In genomic region chr7:91565499-91566331, GRCh38 we compare ENCODE assay signal across 1 cellular context.
TF ChIP-seq lines count a peak whose summit lies in the region.

No MANE protein-coding gene starts in this region.

TF ChIP-seq in HepG2, 621 proteins besides CTCF, POLR2A, EP300 and RAD21 (continued from another document):
- TF ChIP-seq AHDC1 (CRISPR knock-in tag; IDR thresholded peaks at IDR 0.05; ENCODE audit: borderline replicate concordance) (peak; percentile 31; the same call in 1 of the 2 replicates), RXRA (CRISPR knock-in tag; IDR thresholded peaks at IDR 0.05) (0 out of 2 replicates have a peak, but pooled peaks have one; percentile 29), NONO (IDR thresholded peaks at IDR 0.05) (no peak), NONO (CRISPR knock-in tag; conservative IDR thresholded peaks at IDR 0.05) (peak; percentile 45; the same call in 1 of the 2 replicates), NFE2L1 (CRISPR knock-in tag; IDR thresholded peaks at IDR 0.05; ENCODE audit: borderline replicate concordance) (no peak), ZNF501 (CRISPR knock-in tag; IDR thresholded peaks at IDR 0.05) (no peak), HDAC2 (CRISPR knock-in tag; IDR thresholded peaks at IDR 0.05) (peak; percentile 43; the same call in 1 of the 2 replicates), ZNF281 (CRISPR knock-in tag; IDR thresholded peaks at IDR 0.05; ENCODE audit: borderline replicate concordance) (peak; percentile 82; the same call in 1 of the 2 replicates)
